8 cellular contexts compared by ENCODE assay signal in the genomic region with DNA sequence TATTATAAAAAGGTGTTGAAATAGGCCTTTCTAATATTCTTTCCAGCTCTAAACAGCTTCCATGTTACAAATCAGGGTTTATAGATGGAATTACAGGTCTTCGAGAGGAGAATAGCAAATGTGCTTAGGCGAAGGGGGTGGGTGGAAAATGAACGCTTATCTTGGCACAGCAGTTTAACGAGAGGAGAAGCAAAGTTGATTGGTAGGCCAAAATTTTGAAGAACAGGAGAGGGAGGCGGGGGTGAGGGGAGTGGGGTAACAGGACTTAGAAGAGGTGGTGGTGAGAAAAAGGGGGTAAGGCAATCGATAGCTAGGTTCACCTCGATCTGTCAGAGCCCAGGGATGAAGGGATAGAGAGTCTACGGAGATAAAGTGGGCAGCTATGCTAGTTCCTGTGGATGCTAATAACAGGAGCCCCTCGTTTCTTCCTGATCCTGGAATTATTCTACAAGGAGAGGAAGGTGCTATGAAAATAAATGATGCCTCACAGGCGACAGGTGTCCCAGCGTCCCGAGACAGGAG. TPM values are rescaled to one million over a fixed set of nuclear protein-coding genes. Genes with fewer than 3 reads are reported as not detected.
A peak's percentile ranks its signal among the peaks of the same experiment; 100 is the strongest.
DNase-seq lines count a peak whose midpoint lies in the region; ATAC-seq, FAIRE-seq and TF ChIP-seq lines count a peak whose summit lies in the region.

No MANE protein-coding gene starts in this region.

- TF ChIP-seq EP300 in GM12878 (IDR thresholded peaks at IDR 0.05; ENCODE audit: borderline replicate concordance in 1 of 2, control insufficient read depth in 1 of 2, low read depth in 2 of 2, low read length in 2 of 2) (no peak), suprapubic skin (IDR thresholded peaks at IDR 0.05) (no peak)

- TF ChIP-seq CTCF in GM12878 (IDR thresholded peaks at IDR 0.05 in 2 of 3, conservative IDR thresholded peaks at IDR 0.05 in 1 of 3; ENCODE audit: control insufficient read depth in 2 of 3, extremely low read depth in 1 of 3, insufficient read depth in 1 of 3, low read depth in 3 of 3, low read length in 3 of 3) (no peak), suprapubic skin (IDR thresholded peaks at IDR 0.05) (no peak)

- no TSS peak for BruUV-seq in GM12878 (replicated peaks; lab: Mats Ljungman, UMichigan)

- POLR2A ChIA-PET in GM12878 (lab: Charles Lee) = interaction anchor here (0.7 to 1.4 kb wide), 3 partner anchors 8 to 68 kb away, joined by 3 read pairs; no protein-coding TSS in a partner anchor

- H2AFZ ChIP-seq in GM12878 (ENCODE audit: control insufficient read depth, low read depth, low read length) = peak overlapping the region; percentile 77

- intact Hi-C loops in GM12878 (cut with micrococcal nuclease; ENCODE audit: unreplicated experiment) (no loop called here), left colon (cut with DNase I, micrococcal nuclease) (no loop called here)

- H3K4me1 ChIP-seq in GM12878 (ENCODE audit: control insufficient read depth, insufficient read depth, low read length) (no peaks in the 10 kb centered on the region), suprapubic skin (peaks cover 41% of the 10 kb centered on the region)

- H3K27ac ChIP-seq in GM12878 (ENCODE audit: control insufficient read depth, insufficient read depth) = peak overlapping the region; percentile 86
- peak overlapping the region; percentile 95 for H3K27ac ChIP-seq in suprapubic skin

- FAIRE-seq in GM12878 (lab: Jason Lieb, UNC) = no peak

- H3K27me3 ChIP-seq in GM12878 (replicated peaks in 1 of 2; ENCODE audit: control insufficient read depth in 2 of 2, insufficient read depth in 2 of 2, low read length in 1 of 2) = no peaks in the 10 kb centered on the region
- no peaks in the 10 kb centered on the region for H3K27me3 ChIP-seq in suprapubic skin

- ATAC-seq in GM12878 (peak; percentile 16), left colon (peak; percentile 15)

- RAD21 ChIA-PET in GM12878 (lab: Charles Lee; ENCODE audit: unreplicated experiment) = interaction anchor here (0.6 to 1.6 kb wide), 5 partner anchors 26 to 334 kb away, joined by 3 to 6 read pairs (median 3); no protein-coding TSS in a partner anchor

- H3K9me3 ChIP-seq in GM12878 (replicated peaks; ENCODE audit: control insufficient read depth, insufficient read depth, low read length) (no peaks in the 10 kb centered on the region), suprapubic skin (no peaks in the 10 kb centered on the region)

- in situ Hi-C loops in GM12878 (cut with MboI) = no loop called here

- SMC1A ChIA-PET in GM12878 (lab: Charles Lee; ENCODE audit: uncharacterized antibody, unreplicated experiment) = interaction anchor here (0.9 to 3.0 kb wide), 7 partner anchors 25 to 228 kb away, joined by 3 to 19 read pairs (median 6); no protein-coding TSS in a partner anchor

- under 1% methylated on average over 12 of the region's 12 CpGs for WGBS in GM12878 (ENCODE audit: insufficient coverage, insufficient replicate concordance, low lambda C conversion rate, missing lambda C conversion rate)
- 2% methylated on average over 12 of the region's 12 CpGs for WGBS in suprapubic skin

- TF ChIP-seq RAD21 in GM12878 (IDR thresholded peaks at IDR 0.05; ENCODE audit: insufficient read depth, low read depth, low read length) = no peak

- no peaks in the 10 kb centered on the region for H3K36me3 ChIP-seq in GM12878 (ENCODE audit: control insufficient read depth in 2 of 2, insufficient read depth in 2 of 2, low read length in 1 of 2)
- H3K36me3 ChIP-seq in suprapubic skin = peaks cover 27% of the 10 kb centered on the region

- no peaks in the 10 kb centered on the region for H4K20me1 ChIP-seq in GM12878 (ENCODE audit: control insufficient read depth, insufficient read depth)

- H3K4me3 ChIP-seq in GM12878 (peak overlapping the region; percentile 90), suprapubic skin (peak overlapping the region; percentile 92)

- H3K79me2 ChIP-seq in GM12878 (ENCODE audit: control insufficient read depth, insufficient read depth, low read length) = peaks cover 48% of the 10 kb centered on the region

- CTCF ChIA-PET in GM12878 (lab: Yijun Ruan, JAX) = interaction anchor here (0.6 to 2.3 kb wide), 11 partner anchors 10 to 1947 kb away, joined by 3 to 15 read pairs (median 3); no protein-coding TSS in a partner anchor

- TF ChIP-seq POLR2A in GM12878 (IDR thresholded peaks at IDR 0.05; ENCODE audit: low read depth, low read length) (no peak), suprapubic skin (IDR thresholded peaks at IDR 0.05) (no peak)

- peak overlapping the region; percentile 89 for H3K9ac ChIP-seq in GM12878 (ENCODE audit: control insufficient read depth, insufficient read depth, low read length)

- peak overlapping the region; percentile 87 for H3K4me2 ChIP-seq in GM12878 (ENCODE audit: control insufficient read depth, insufficient read depth)

- peak; percentile 7 for DNase-seq in stimulated activated CD4-positive, alpha-beta T cell treated with anti-CD3 and anti-CD28 coated beads, Interleukin-15, amount 100 ng/mL, for 24 hours
- DNase-seq in stimulated activated CD4-positive, alpha-beta T cell treated with anti-CD3 and anti-CD28 coated beads, Interleukin-4, amount 100 ng/mL, for 4 hours = no peak
- peak; percentile 16 for DNase-seq in NCI-H748 (lab: John Stamatoyannopoulos, UW; ENCODE audit: unreplicated experiment)
- no peak for DNase-seq in GM12878 (ENCODE audit: low read depth, low spot score)
- DNase-seq in left colon = peak in 1 of 2 donors; percentile 21
- DNase-seq in suprapubic skin (ENCODE audit: low spot score in 2 of 2) = no peak
- DNase-seq in NCI-H774 (lab: John Stamatoyannopoulos, UW) = no peak
- no peak for DNase-seq in NCI-H2227 treated with DMSO at 0.1 percent for 48 hours (lab: John Stamatoyannopoulos, UW)

TF ChIP-seq in GM12878, 131 proteins besides CTCF, POLR2A, EP300 and RAD21:
- no peak for TF ChIP-seq PML (IDR thresholded peaks at IDR 0.05; ENCODE audit: low read length)

RNA-seq across cellular contexts. Expression of a gene that starts 0.7 kb away (rescaled TPM):
- 89.7 and 110 TPM in 2 replicates for total RNA-seq in GM12878 (2013; cell fraction: nucleolus; rRNA removed)
- 23.7 and 28.4 TPM in 2 replicates for total RNA-seq in GM12878 (2014; rRNA removed)
- 17.3 and 18.2 TPM in 2 replicates for total RNA-seq in GM12878 (2014; rRNA removed; fragmentation: Illumina TruSeq; extraction: Trizol)
- total RNA-seq in GM12878 (2021) = 12.8 and 13.3 TPM in 2 replicates
- polyA plus RNA-seq in GM12878 (2011; ENCODE audit: low read depth) = 8.2 TPM
- 47.1 and 77.2 TPM in 2 replicates for polyA plus RNA-seq in GM12878 (2011; rRNA removed)
- polyA plus RNA-seq in GM12878 (2011; cell fraction: cytosol; rRNA removed) = 11.7 and 11.8 TPM in 2 replicates
- 57.5 and 76.8 TPM in 2 replicates for polyA plus RNA-seq in GM12878 (2011; cell fraction: nucleus; rRNA removed)
- polyA plus RNA-seq in GM12878 (2012) = 15.3 and 24.4 TPM in 2 replicates
- 12.3 and 15.1 TPM in 2 replicates for polyA plus RNA-seq in GM12878 (2014; fragmentation: Illumina TruSeq; extraction: Trizol)
- polyA plus RNA-seq in GM12878 (2014; fragmentation: Nextera tagmentation; extraction: Ambion mirVana) = 10 to 100 TPM; 19.4 to 31.3 TPM
- 15.1 and 20.2 TPM in 2 replicates for polyA plus RNA-seq in GM12878 (2014; rRNA removed)
- 10 to 100 TPM; 30.2 to 32.6 TPM for polyA plus RNA-seq in GM12878 (2016; fragmentation: Nextera tagmentation; extraction: Ambion mirVana)
- 9.8 and 15.6 TPM in 2 replicates for polyA minus RNA-seq in GM12878 (2011; rRNA and poly(A)+ RNA removed)
- polyA minus RNA-seq in GM12878 (2011; cell fraction: cytosol; rRNA and poly(A)+ RNA removed) = 3.5 and 11.3 TPM in 2 replicates
- 27.6 and 31.1 TPM in 2 replicates for polyA minus RNA-seq in GM12878 (2011; cell fraction: nucleus; rRNA and poly(A)+ RNA removed)
- total RNA-seq in left colon = 10 to 100 TPM; 19.5 to 20.7 TPM
- total RNA-seq in suprapubic skin = 10 to 100 TPM; 18.8 to 57.9 (median 20.9) TPM

RNA-seq across cellular contexts. Expression of a gene that starts 0.8 kb away (rescaled TPM):
- 128 and 152 TPM in 2 replicates for total RNA-seq in GM12878 (2013; cell fraction: nucleolus; rRNA removed)
- total RNA-seq in GM12878 (2014; rRNA removed) (27.7 and 35.5 TPM in 2 replicates), GM12878 (2014; rRNA removed; fragmentation: Illumina TruSeq; extraction: Trizol) (33.6 and 39.4 TPM in 2 replicates), GM12878 (2021) (32.2 and 36.7 TPM in 2 replicates), left colon (10 to 100 TPM in 1 of 2 donors, 1 to 10 TPM in 1; 9.3 to 12.4 TPM), suprapubic skin (10 to 100 TPM; 31.4 to 67.8 (median 47.8) TPM)
- polyA plus RNA-seq in GM12878 (2011; ENCODE audit: low read depth) = 6.1 TPM
- polyA plus RNA-seq in GM12878 (2011; rRNA removed) (29.7 and 41.4 TPM in 2 replicates), GM12878 (2014; fragmentation: Illumina TruSeq; extraction: Trizol) (30.7 and 37.6 TPM in 2 replicates), GM12878 (2014; fragmentation: Nextera tagmentation; extraction: Ambion mirVana) (10 to 100 TPM; 22.5 to 24.9 TPM), GM12878 (2014; rRNA removed) (21.3 and 29.5 TPM in 2 replicates), GM12878 (2016; fragmentation: Nextera tagmentation; extraction: Ambion mirVana) (10 to 100 TPM; 28.9 to 33.8 TPM)
- polyA plus RNA-seq in GM12878 (2011; cell fraction: cytosol; rRNA removed) = 16.4 and 17.3 TPM in 2 replicates
- 49.5 and 59.6 TPM in 2 replicates for polyA plus RNA-seq in GM12878 (2011; cell fraction: nucleus; rRNA removed)
- polyA plus RNA-seq in GM12878 (2012) = 11.6 and 15.5 TPM in 2 replicates
- 39.0 and 45.1 TPM in 2 replicates for polyA minus RNA-seq in GM12878 (2011; rRNA and poly(A)+ RNA removed)
- 9.9 and 11.7 TPM in 2 replicates for polyA minus RNA-seq in GM12878 (2011; cell fraction: cytosol; rRNA and poly(A)+ RNA removed)
- polyA minus RNA-seq in GM12878 (2011; cell fraction: nucleus; rRNA and poly(A)+ RNA removed) = 64.8 and 81.9 TPM in 2 replicates

Comparison
In these comparisons a context has a peak if more than half of its experiments do, and no peak if none do; other contexts are left out.
1. DNase-seq: peak in stimulated activated CD4-positive, alpha-beta T cell treated with anti-CD3 and anti-CD28 coated beads, Interleukin-15, amount 100 ng/mL, for 24 hours (single experiment) and NCI-H748 (single experiment); none in stimulated activated CD4-positive, alpha-beta T cell treated with anti-CD3 and anti-CD28 coated beads, Interleukin-4, amount 100 ng/mL, for 4 hours (0 of 2), GM12878 (single experiment), suprapubic skin (0 of 2), NCI-H774 (single experiment) and NCI-H2227 treated with DMSO at 0.1 percent for 48 hours (single experiment).